In genomic region chr7:50528266-50529092, GRCh38 we compare ENCODE assay signal across 1 cellular context.
TF ChIP-seq lines count a peak whose summit lies in the region.

No MANE protein-coding gene starts in this region.

TF ChIP-seq in IMR-90, 13 proteins besides CTCF, POLR2A, EP300 and RAD21 (continued from another document):
- TF ChIP-seq RFX5 (IDR thresholded peaks at IDR 0.05; ENCODE audit: low read depth, low read length) (no peak), BHLHE40 (IDR thresholded peaks at IDR 0.05; ENCODE audit: low read depth, low read length) (no peak), MXI1 (IDR thresholded peaks at IDR 0.05; ENCODE audit: borderline replicate concordance, low read depth, low read length) (no peak), SMC3 (IDR thresholded peaks at IDR 0.05; ENCODE audit: low read depth, low read length) (no peak), MAZ (IDR thresholded peaks at IDR 0.05; ENCODE audit: borderline replicate concordance, low read depth, low read length) (no peak), MAFK (IDR thresholded peaks at IDR 0.05; ENCODE audit: low read depth, low read length) (no peak), CEBPB (IDR thresholded peaks at IDR 0.05; ENCODE audit: low read depth, low read length) (no peak), RCOR1 (IDR thresholded peaks at IDR 0.05; ENCODE audit: insufficient replicate concordance, low read length) (no peak)
